Comparison of ENCODE assay signal across 1 cellular context in the genomic region with DNA sequence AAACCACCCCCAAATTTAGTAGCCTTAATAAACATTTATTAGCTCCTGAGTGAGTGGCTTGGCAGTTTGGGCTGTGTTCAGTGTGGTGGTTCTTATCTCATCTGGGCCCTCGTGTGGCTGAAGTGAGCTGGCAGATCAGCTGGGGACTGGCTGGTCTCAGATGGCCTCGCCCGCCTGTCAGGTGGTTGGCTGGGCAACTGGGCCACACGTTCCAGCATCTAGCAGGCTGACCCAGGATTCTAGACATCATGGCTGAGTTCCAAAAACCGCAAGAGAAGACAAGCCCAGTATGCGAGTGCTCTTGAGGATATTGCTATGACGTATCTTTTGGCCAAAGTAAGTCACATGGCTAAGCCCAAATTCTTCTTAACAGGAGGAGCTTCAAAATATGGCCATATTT.
TF ChIP-seq lines count a peak whose summit lies in the region.

No MANE protein-coding gene starts in this region.

TF ChIP-seq in K562, 482 proteins besides CTCF, POLR2A, EP300 and RAD21 (continued from another document):
- TF ChIP-seq RFX1 (IDR thresholded peaks at IDR 0.05) = peak; percentile 71
- TF ChIP-seq BHLHE40 (IDR thresholded peaks at IDR 0.05; ENCODE audit: low read length) = peak; percentile 72
- TF ChIP-seq RAD51 (IDR thresholded peaks at IDR 0.05; ENCODE audit: borderline replicate concordance, low read depth) = 0 out of 2 replicates have a peak, but pooled peaks have one; percentile 56
- TF ChIP-seq, protein P1, sequence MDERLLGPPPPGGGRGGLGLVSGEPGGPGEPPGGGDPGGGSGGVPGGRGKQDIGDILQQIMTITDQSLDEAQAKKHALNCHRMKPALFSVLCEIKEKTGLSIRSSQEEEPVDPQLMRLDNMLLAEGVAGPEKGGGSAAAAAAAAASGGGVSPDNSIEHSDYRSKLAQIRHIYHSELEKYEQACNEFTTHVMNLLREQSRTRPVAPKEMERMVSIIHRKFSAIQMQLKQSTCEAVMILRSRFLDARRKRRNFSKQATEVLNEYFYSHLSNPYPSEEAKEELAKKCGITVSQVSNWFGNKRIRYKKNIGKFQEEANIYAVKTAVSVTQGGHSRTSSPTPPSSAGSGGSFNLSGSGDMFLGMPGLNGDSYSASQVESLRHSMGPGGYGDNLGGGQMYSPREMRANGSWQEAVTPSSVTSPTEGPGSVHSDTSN (CRISPR knock-in tag; IDR thresholded peaks at IDR 0.05; ENCODE audit: low read depth) = no peak
- TF ChIP-seq, protein P1 (tag; conservative IDR thresholded peaks at IDR 0.05; ENCODE audit: low read depth) = peak; percentile 56; the same call in 1 of the 2 replicates
- TF ChIP-seq GTF2F1 (IDR thresholded peaks at IDR 0.05; ENCODE audit: low read depth, low read length) = no peak
- TF ChIP-seq, protein P2, sequence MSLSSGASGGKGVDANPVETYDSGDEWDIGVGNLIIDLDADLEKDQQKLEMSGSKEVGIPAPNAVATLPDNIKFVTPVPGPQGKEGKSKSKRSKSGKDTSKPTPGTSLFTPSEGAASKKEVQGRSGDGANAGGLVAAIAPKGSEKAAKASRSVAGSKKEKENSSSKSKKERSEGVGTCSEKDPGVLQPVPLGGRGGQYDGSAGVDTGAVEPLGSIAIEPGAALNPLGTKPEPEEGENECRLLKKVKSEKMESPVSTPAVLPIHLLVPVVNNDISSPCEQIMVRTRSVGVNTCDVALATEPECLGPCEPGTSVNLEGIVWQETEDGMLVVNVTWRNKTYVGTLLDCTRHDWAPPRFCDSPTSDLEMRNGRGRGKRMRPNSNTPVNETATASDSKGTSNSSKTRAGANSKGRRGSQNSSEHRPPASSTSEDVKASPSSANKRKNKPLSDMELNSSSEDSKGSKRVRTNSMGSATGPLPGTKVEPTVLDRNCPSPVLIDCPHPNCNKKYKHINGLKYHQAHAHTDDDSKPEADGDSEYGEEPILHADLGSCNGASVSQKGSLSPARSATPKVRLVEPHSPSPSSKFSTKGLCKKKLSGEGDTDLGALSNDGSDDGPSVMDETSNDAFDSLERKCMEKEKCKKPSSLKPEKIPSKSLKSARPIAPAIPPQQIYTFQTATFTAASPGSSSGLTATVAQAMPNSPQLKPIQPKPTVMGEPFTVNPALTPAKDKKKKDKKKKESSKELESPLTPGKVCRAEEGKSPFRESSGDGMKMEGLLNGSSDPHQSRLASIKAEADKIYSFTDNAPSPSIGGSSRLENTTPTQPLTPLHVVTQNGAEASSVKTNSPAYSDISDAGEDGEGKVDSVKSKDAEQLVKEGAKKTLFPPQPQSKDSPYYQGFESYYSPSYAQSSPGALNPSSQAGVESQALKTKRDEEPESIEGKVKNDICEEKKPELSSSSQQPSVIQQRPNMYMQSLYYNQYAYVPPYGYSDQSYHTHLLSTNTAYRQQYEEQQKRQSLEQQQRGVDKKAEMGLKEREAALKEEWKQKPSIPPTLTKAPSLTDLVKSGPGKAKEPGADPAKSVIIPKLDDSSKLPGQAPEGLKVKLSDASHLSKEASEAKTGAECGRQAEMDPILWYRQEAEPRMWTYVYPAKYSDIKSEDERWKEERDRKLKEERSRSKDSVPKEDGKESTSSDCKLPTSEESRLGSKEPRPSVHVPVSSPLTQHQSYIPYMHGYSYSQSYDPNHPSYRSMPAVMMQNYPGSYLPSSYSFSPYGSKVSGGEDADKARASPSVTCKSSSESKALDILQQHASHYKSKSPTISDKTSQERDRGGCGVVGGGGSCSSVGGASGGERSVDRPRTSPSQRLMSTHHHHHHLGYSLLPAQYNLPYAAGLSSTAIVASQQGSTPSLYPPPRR (CRISPR knock-in tag; IDR thresholded peaks at IDR 0.05; ENCODE audit: borderline replicate concordance) = no peak
- TF ChIP-seq ZNF668 (CRISPR knock-in tag; IDR thresholded peaks at IDR 0.05) = no peak
- TF ChIP-seq ERF (CRISPR knock-in tag; IDR thresholded peaks at IDR 0.05) = 0 out of 2 replicates have a peak, but pooled peaks have one; percentile 57
- no peak for TF ChIP-seq HCFC1 (IDR thresholded peaks at IDR 0.05; ENCODE audit: low read depth, low read length)
- TF ChIP-seq ZNF197 (CRISPR knock-in tag; IDR thresholded peaks at IDR 0.05; ENCODE audit: low read depth) = no peak
- no peak for TF ChIP-seq NCOA4 (IDR thresholded peaks at IDR 0.05; ENCODE audit: partially characterized antibody)
- no peak for TF ChIP-seq POLR2B (IDR thresholded peaks at IDR 0.05; ENCODE audit: low read depth, partially characterized antibody)
- TF ChIP-seq, protein P3, sequence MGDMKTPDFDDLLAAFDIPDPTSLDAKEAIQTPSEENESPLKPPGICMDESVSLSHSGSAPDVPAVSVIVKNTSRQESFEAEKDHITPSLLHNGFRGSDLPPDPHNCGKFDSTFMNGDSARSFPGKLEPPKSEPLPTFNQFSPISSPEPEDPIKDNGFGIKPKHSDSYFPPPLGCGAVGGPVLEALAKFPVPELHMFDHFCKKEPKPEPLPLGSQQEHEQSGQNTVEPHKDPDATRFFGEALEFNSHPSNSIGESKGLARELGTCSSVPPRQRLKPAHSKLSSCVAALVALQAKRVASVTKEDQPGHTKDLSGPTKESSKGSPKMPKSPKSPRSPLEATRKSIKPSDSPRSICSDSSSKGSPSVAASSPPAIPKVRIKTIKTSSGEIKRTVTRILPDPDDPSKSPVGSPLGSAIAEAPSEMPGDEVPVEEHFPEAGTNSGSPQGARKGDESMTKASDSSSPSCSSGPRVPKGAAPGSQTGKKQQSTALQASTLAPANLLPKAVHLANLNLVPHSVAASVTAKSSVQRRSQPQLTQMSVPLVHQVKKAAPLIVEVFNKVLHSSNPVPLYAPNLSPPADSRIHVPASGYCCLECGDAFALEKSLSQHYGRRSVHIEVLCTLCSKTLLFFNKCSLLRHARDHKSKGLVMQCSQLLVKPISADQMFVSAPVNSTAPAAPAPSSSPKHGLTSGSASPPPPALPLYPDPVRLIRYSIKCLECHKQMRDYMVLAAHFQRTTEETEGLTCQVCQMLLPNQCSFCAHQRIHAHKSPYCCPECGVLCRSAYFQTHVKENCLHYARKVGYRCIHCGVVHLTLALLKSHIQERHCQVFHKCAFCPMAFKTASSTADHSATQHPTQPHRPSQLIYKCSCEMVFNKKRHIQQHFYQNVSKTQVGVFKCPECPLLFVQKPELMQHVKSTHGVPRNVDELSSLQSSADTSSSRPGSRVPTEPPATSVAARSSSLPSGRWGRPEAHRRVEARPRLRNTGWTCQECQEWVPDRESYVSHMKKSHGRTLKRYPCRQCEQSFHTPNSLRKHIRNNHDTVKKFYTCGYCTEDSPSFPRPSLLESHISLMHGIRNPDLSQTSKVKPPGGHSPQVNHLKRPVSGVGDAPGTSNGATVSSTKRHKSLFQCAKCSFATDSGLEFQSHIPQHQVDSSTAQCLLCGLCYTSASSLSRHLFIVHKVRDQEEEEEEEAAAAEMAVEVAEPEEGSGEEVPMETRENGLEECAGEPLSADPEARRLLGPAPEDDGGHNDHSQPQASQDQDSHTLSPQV (IDR thresholded peaks at IDR 0.05) = peak; percentile 72; the same call in 1 of the 2 replicates
- TF ChIP-seq EWSR1 (IDR thresholded peaks at IDR 0.05; ENCODE audit: borderline replicate concordance, low read depth, partially characterized antibody) = no peak
- no peak for TF ChIP-seq NRF1 (conservative IDR thresholded peaks at IDR 0.05 in 1 of 2, IDR thresholded peaks at IDR 0.05 in 1 of 2)
- TF ChIP-seq, protein P4, sequence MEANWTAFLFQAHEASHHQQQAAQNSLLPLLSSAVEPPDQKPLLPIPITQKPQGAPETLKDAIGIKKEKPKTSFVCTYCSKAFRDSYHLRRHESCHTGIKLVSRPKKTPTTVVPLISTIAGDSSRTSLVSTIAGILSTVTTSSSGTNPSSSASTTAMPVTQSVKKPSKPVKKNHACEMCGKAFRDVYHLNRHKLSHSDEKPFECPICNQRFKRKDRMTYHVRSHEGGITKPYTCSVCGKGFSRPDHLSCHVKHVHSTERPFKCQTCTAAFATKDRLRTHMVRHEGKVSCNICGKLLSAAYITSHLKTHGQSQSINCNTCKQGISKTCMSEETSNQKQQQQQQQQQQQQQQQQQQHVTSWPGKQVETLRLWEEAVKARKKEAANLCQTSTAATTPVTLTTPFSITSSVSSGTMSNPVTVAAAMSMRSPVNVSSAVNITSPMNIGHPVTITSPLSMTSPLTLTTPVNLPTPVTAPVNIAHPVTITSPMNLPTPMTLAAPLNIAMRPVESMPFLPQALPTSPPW (CRISPR knock-in tag; IDR thresholded peaks at IDR 0.05) = no peak
- TF ChIP-seq, protein P5, sequence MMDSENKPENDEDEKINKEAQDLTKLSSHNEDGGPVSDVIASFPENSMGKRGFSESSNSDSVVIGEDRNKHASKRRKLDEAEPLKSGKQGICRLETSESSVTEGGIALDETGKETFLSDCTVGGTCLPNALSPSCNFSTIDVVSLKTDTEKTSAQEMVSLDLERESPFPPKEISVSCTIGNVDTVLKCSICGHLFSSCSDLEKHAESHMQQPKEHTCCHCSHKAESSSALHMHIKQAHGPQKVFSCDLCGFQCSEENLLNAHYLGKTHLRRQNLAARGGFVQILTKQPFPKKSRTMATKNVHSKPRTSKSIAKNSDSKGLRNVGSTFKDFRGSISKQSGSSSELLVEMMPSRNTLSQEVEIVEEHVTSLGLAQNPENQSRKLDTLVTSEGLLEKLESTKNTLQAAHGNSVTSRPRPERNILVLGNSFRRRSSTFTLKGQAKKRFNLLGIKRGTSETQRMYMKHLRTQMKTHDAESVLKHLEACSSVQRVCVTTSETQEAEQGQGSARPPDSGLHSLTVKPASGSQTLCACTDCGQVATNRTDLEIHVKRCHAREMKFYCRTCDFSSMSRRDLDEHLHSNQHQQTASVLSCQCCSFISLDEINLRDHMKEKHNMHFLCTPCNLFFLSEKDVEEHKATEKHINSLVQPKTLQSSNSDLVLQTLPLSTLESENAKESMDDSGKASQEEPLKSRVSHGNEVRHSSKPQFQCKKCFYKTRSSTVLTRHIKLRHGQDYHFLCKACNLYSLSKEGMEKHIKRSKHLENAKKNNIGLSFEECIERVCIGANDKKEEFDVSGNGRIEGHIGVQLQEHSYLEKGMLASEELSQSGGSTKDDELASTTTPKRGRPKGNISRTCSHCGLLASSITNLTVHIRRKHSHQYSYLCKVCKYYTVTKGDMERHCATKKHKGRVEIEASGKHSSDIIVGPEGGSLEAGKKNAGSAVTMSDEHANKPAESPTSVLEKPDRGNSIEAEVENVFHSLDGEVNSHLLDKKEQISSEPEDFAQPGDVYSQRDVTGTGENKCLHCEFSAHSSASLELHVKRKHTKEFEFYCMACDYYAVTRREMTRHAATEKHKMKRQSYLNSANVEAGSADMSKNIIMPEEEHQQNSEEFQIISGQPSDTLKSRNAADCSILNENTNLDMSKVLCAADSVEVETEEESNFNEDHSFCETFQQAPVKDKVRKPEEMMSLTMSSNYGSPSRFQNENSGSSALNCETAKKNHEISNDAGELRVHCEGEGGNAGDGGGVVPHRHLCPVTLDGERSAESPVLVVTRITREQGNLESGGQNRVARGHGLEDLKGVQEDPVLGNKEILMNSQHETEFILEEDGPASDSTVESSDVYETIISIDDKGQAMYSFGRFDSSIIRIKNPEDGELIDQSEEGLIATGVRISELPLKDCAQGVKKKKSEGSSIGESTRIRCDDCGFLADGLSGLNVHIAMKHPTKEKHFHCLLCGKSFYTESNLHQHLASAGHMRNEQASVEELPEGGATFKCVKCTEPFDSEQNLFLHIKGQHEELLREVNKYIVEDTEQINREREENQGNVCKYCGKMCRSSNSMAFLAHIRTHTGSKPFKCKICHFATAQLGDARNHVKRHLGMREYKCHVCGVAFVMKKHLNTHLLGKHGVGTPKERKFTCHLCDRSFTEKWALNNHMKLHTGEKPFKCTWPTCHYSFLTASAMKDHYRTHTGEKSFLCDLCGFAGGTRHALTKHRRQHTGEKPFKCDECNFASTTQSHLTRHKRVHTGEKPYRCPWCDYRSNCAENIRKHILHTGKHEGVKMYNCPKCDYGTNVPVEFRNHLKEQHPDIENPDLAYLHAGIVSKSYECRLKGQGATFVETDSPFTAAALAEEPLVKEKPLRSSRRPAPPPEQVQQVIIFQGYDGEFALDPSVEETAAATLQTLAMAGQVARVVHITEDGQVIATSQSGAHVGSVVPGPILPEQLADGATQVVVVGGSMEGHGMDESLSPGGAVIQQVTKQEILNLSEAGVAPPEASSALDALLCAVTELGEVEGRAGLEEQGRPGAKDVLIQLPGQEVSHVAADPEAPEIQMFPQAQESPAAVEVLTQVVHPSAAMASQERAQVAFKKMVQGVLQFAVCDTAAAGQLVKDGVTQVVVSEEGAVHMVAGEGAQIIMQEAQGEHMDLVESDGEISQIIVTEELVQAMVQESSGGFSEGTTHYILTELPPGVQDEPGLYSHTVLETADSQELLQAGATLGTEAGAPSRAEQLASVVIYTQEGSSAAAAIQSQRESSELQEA (IDR thresholded peaks at IDR 0.05; ENCODE audit: low read depth) = no peak
- no peak for TF ChIP-seq NR2C2 (CRISPR knock-in tag; IDR thresholded peaks at IDR 0.05)
- TF ChIP-seq NR2C2 (tag; IDR thresholded peaks at IDR 0.05) = peak; percentile 32; the same call in 1 of the 2 replicates
- TF ChIP-seq, protein P6, sequence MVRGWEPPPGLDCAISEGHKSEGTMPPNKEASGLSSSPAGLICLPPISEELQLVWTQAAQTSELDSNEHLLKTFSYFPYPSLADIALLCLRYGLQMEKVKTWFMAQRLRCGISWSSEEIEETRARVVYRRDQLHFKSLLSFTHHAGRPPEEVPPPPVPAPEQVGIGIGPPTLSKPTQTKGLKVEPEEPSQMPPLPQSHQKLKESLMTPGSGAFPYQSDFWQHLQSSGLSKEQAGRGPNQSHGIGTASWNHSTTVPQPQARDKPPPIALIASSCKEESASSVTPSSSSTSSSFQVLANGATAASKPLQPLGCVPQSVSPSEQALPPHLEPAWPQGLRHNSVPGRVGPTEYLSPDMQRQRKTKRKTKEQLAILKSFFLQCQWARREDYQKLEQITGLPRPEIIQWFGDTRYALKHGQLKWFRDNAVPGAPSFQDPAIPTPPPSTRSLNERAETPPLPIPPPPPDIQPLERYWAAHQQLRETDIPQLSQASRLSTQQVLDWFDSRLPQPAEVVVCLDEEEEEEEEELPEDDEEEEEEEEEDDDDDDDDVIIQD (CRISPR knock-in tag; IDR thresholded peaks at IDR 0.05) = no peak
